15 cellular contexts compared by ENCODE assay signal in the genomic region with DNA sequence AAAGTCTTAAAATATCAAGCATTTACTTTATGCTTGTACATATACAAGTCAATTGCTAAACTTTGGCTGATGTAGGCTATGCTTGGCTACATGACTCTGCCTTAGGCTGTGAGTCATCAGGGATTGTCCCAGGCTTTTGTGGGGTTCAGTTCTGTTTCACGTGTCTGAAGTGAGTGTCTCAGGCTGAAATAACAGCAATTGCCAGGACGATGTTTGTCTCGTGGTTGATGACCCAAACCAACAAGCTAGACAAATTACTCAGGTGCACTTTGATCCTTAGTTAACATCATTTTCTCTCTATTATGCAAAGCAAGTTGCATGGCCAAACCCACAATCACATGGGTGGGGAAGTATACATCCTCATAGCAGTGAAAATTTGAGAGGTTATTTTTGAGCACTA.
DNase-seq lines count a peak whose midpoint lies in the region; ATAC-seq and TF ChIP-seq lines count a peak whose summit lies in the region.
"Had no signal": no experiment of that assay in that cellular context is flagged by ENCODE, and none has a peak within 500 bp of the region (broad histone marks: within the 10 kb centered on the region; RNA-seq: fewer than 3 reads in every experiment).

No MANE protein-coding gene starts in this region.

- H4K20me1 ChIP-seq in neural progenitor cell (ENCODE audit: low read depth), result no peaks in the 10 kb centered on the region

- no peak for TF ChIP-seq POLR2A in gastroesophageal sphincter (IDR thresholded peaks at IDR 0.05)

- no peak overlapping the region for H3K27ac Mint-ChIP-seq in neural progenitor cell
- H3K27ac Mint-ChIP-seq: activated naive CD8-positive, alpha-beta T cell treated with anti-CD3 and anti-CD28 coated beads, Interleukin-2, amount 50 U/mL, for 24 hours; stimulated activated naive B cell treated with anti-CD40 and anti-IgM and Interleukin-4, amounts not matched to agents 10 μg/mL and 1 μg/mL and 100 μg/mL, for 72 hours had no signal

- H3K4me3 Mint-ChIP-seq in neural progenitor cell, result no peak overlapping the region
- H3K4me3 Mint-ChIP-seq: activated naive CD8-positive, alpha-beta T cell treated with anti-CD3 and anti-CD28 coated beads, Interleukin-2, amount 50 U/mL, for 24 hours; stimulated activated naive B cell treated with anti-CD40 and anti-IgM and Interleukin-4, amounts not matched to agents 10 μg/mL and 1 μg/mL and 100 μg/mL, for 72 hours had no signal

- H3K27me3 ChIP-seq in gastroesophageal sphincter (no peaks in the 10 kb centered on the region), neural progenitor cell (no peaks in the 10 kb centered on the region)
- H3K27me3 ChIP-seq: pancreas had no signal

- H3K27ac ChIP-seq in gastroesophageal sphincter (no peak overlapping the region), neural progenitor cell (no peak overlapping the region)
- H3K27ac ChIP-seq: pancreas had no signal

- 68 to 74% methylated on average over 3 of the region's 3 CpGs for WGBS in gastroesophageal sphincter (ENCODE audit: low coverage in 1 of 2), 2 donors

- peaks cover 3% of the 10 kb centered on the region for H3K9me3 Mint-ChIP-seq in neural progenitor cell
- H3K9me3 Mint-ChIP-seq: activated naive CD8-positive, alpha-beta T cell treated with anti-CD3 and anti-CD28 coated beads, Interleukin-2, amount 50 U/mL, for 24 hours; stimulated activated naive B cell treated with anti-CD40 and anti-IgM and Interleukin-4, amounts not matched to agents 10 μg/mL and 1 μg/mL and 100 μg/mL, for 72 hours had no signal

- no peak overlapping the region for H3K4me3 ChIP-seq in choroid plexus epithelial cell (ENCODE audit: low read depth, low read length)
- H3K4me3 ChIP-seq in gastroesophageal sphincter, result no peak overlapping the region
- no peak overlapping the region for H3K4me3 ChIP-seq in neural progenitor cell
- H3K4me3 ChIP-seq: lung, pancreas had no signal

- H3K4me2 ChIP-seq in neural progenitor cell, result no peak overlapping the region

- TF ChIP-seq CTCF in choroid plexus epithelial cell (conservative IDR thresholded peaks at IDR 0.05; ENCODE audit: low read depth, low read length) (no peak), gastroesophageal sphincter (IDR thresholded peaks at IDR 0.05) (no peak), neural progenitor cell (IDR thresholded peaks at IDR 0.05) (no peak)

- peaks cover 12% of the 10 kb centered on the region for H3K4me1 Mint-ChIP-seq in neural progenitor cell
- H3K4me1 Mint-ChIP-seq: activated naive CD8-positive, alpha-beta T cell treated with anti-CD3 and anti-CD28 coated beads, Interleukin-2, amount 50 U/mL, for 24 hours; stimulated activated naive B cell treated with anti-CD40 and anti-IgM and Interleukin-4, amounts not matched to agents 10 μg/mL and 1 μg/mL and 100 μg/mL, for 72 hours had no signal

- TF ChIP-seq EP300 in gastroesophageal sphincter (IDR thresholded peaks at IDR 0.05), result no peak

- no peak overlapping the region for H2AFZ ChIP-seq in neural progenitor cell (replicated peaks)

- no peaks in the 10 kb centered on the region for H3F3A ChIP-seq in neural progenitor cell (ENCODE audit: low read depth)

- peak; percentile 2 for DNase-seq in stimulated activated CD4-positive, alpha-beta T cell treated with anti-CD3 and anti-CD28 coated beads, Interleukin-1b, Interleukin-23, amount 100 ng/mL, for 48 hours
- no peak for DNase-seq in stimulated activated CD4-positive, alpha-beta T cell treated with anti-CD3 and anti-CD28 coated beads, Interleukin-4, amount 100 ng/mL, for 1 hour
- DNase-seq in NCI-H226, result peak; percentile 24
- DNase-seq in choroid plexus epithelial cell (ENCODE audit: low read depth), result peak; percentile 74
- no peak for DNase-seq in germinal center (ENCODE audit: low spot score)
- no peak for DNase-seq in neural progenitor cell (ENCODE audit: low spot score)
- no peak for DNase-seq in DMS79 treated with DMSO at 0.1 percent for 48 hours (lab: John Stamatoyannopoulos, UW)
- DNase-seq: activated naive CD8-positive, alpha-beta T cell treated with anti-CD3 and anti-CD28 coated beads, Interleukin-2, amount 50 U/mL, for 24 hours; AML-193; NCI-H1048; pancreas; stimulated activated naive B cell treated with anti-CD40 and anti-IgM and Interleukin-4, amounts not matched to agents 10 μg/mL and 1 μg/mL and 100 μg/mL, for 72 hours had no signal

- no peaks in the 10 kb centered on the region for H3K79me2 ChIP-seq in neural progenitor cell (ENCODE audit: low read depth)

- no peak overlapping the region for H3K9ac ChIP-seq in neural progenitor cell

- H3K36me3 Mint-ChIP-seq in neural progenitor cell, result no peaks in the 10 kb centered on the region
- H3K36me3 Mint-ChIP-seq: stimulated activated naive B cell treated with anti-CD40 and anti-IgM and Interleukin-4, amounts not matched to agents 10 μg/mL and 1 μg/mL and 100 μg/mL, for 72 hours had no signal

- no peaks in the 10 kb centered on the region for H3K4me1 ChIP-seq in gastroesophageal sphincter
- H3K4me1 ChIP-seq in neural progenitor cell, result no peaks in the 10 kb centered on the region
- H3K4me1 ChIP-seq: pancreas had no signal

- H3K27me3 Mint-ChIP-seq in neural progenitor cell (ENCODE audit: insufficient read depth, low read depth), result no peaks in the 10 kb centered on the region
- H3K27me3 Mint-ChIP-seq: activated naive CD8-positive, alpha-beta T cell treated with anti-CD3 and anti-CD28 coated beads, Interleukin-2, amount 50 U/mL, for 24 hours; stimulated activated naive B cell treated with anti-CD40 and anti-IgM and Interleukin-4, amounts not matched to agents 10 μg/mL and 1 μg/mL and 100 μg/mL, for 72 hours had no signal

- H3K9me3 ChIP-seq in gastroesophageal sphincter (no peaks in the 10 kb centered on the region), neural progenitor cell (ENCODE audit: low read depth) (no peaks in the 10 kb centered on the region)
- H3K9me3 ChIP-seq: pancreas had no signal

- H3K36me3 ChIP-seq in gastroesophageal sphincter (no peaks in the 10 kb centered on the region), neural progenitor cell (no peaks in the 10 kb centered on the region)
- H3K36me3 ChIP-seq: pancreas had no signal

- ATAC-seq in gastroesophageal sphincter, result no peak
- ATAC-seq: activated naive CD8-positive, alpha-beta T cell treated with anti-CD3 and anti-CD28 coated beads, Interleukin-2, amount 50 U/mL, for 24 hours; Panc1; pancreas; stimulated activated naive B cell treated with anti-CD40 and anti-IgM and Interleukin-4, amounts not matched to agents 10 μg/mL and 1 μg/mL and 100 μg/mL, for 72 hours had no signal

Comparison
In these comparisons a context has a peak if more than half of its experiments do, and no peak if none do; other contexts are left out.
1. DNase-seq: peak in stimulated activated CD4-positive, alpha-beta T cell treated with anti-CD3 and anti-CD28 coated beads, Interleukin-1b, Interleukin-23, amount 100 ng/mL, for 48 hours (single experiment), NCI-H226 (single experiment) and choroid plexus epithelial cell (single experiment); none in stimulated activated CD4-positive, alpha-beta T cell treated with anti-CD3 and anti-CD28 coated beads, Interleukin-4, amount 100 ng/mL, for 1 hour (single experiment), germinal center (single experiment), neural progenitor cell (single experiment) and DMS79 treated with DMSO at 0.1 percent for 48 hours (single experiment).